Comparison of ENCODE assay signal across 10 cellular contexts in genomic region chr20:16528078-16528477, GRCh38. TPM values are rescaled to one million over a fixed set of nuclear protein-coding genes. Genes with fewer than 3 reads are reported as not detected.
A peak's percentile ranks its signal among the peaks of the same experiment; 100 is the strongest.
DNase-seq lines count a peak whose midpoint lies in the region; ATAC-seq, FAIRE-seq and TF ChIP-seq lines count a peak whose summit lies in the region.
"Had no signal": no experiment of that assay in that cellular context is flagged by ENCODE, and none has a peak within 500 bp of the region (broad histone marks: within the 10 kb centered on the region; RNA-seq: fewer than 3 reads in every experiment).

No MANE protein-coding gene starts in this region.

- no peak overlapping the region for H3K9ac ChIP-seq in neural progenitor cell

- H3K79me2 ChIP-seq in neural progenitor cell (ENCODE audit: low read depth) = no peaks in the 10 kb centered on the region

- DNase-seq in H54 (ENCODE audit: insufficient read length, low spot score) (peak; percentile 65), NCI-H774 (lab: John Stamatoyannopoulos, UW) (peak; percentile 59), esophagus squamous epithelium (lab: John Stamatoyannopoulos, UW) (no peak), skeletal muscle cell (ENCODE audit: low read depth) (peak; percentile 84), cerebellum (ENCODE audit: low spot score) (no peak), neural progenitor cell (ENCODE audit: low spot score) (no peak), KG1 (lab: John Stamatoyannopoulos, UW) (no peak)
- no peak for DNase-seq in CD4-positive, alpha-beta T cell
- DNase-seq: NCI-H2081 treated with DMSO at 0.1 percent for 48 hours had no signal

- H3K27me3 ChIP-seq in esophagus squamous epithelium = no peaks in the 10 kb centered on the region
- H3K27me3 ChIP-seq in CD4-positive, alpha-beta T cell (ENCODE audit: control insufficient read depth, insufficient read depth, low read length) = no peaks in the 10 kb centered on the region
- H3K27me3 ChIP-seq in neural progenitor cell = no peaks in the 10 kb centered on the region

- intact Hi-C loops in esophagus squamous epithelium (cut with DNase I) = no loop called here
- intact Hi-C loops in CD4-positive, alpha-beta T cell (cut with DNase I, micrococcal nuclease) = no loop called here

- H3K9me3 Mint-ChIP-seq in CD4-positive, alpha-beta T cell = peaks cover 2% of the 10 kb centered on the region
- peaks cover 6% of the 10 kb centered on the region for H3K9me3 Mint-ChIP-seq in neural progenitor cell

- peaks cover 0 to 58% (median 11%) of the 10 kb centered on the region in 3 donors for H3K4me1 ChIP-seq in esophagus squamous epithelium
- no peaks in the 10 kb centered on the region for H3K4me1 ChIP-seq in neural progenitor cell

- TF ChIP-seq POLR2A in H54 (IDR thresholded peaks at IDR 0.05; ENCODE audit: low read depth, low read length) (no peak), esophagus squamous epithelium (IDR thresholded peaks at IDR 0.05) (no peak)

- peaks cover 0 to 12% (median 0%) of the 10 kb centered on the region in 3 donors for H3K36me3 ChIP-seq in esophagus squamous epithelium
- H3K36me3 ChIP-seq in neural progenitor cell = no peaks in the 10 kb centered on the region

- no peak overlapping the region for H3K27ac Mint-ChIP-seq in CD4-positive, alpha-beta T cell
- H3K27ac Mint-ChIP-seq in neural progenitor cell = no peak overlapping the region

- TF ChIP-seq CTCF in esophagus squamous epithelium (IDR thresholded peaks at IDR 0.05) = no peak
- TF ChIP-seq CTCF in CD4-positive, alpha-beta T cell (IDR thresholded peaks at IDR 0.05) = no peak
- no peak for TF ChIP-seq CTCF in neural progenitor cell (IDR thresholded peaks at IDR 0.05)

- no peak overlapping the region for H3K4me2 ChIP-seq in neural progenitor cell

- ATAC-seq in CD4-positive, alpha-beta T cell (ENCODE audit: poor library complexity) = no peak

- H3K27ac ChIP-seq in esophagus squamous epithelium = peak overlapping the region; percentile 44 to 89 (median 71)
- H3K27ac ChIP-seq in CD4-positive, alpha-beta T cell (ENCODE audit: low read depth, low read length) = no peak overlapping the region
- no peak overlapping the region for H3K27ac ChIP-seq in neural progenitor cell

- H3K4me1 Mint-ChIP-seq in CD4-positive, alpha-beta T cell (ENCODE audit: low read depth) = no peaks in the 10 kb centered on the region
- H3K4me1 Mint-ChIP-seq in neural progenitor cell = no peaks in the 10 kb centered on the region

- 34 to 45% methylated on average over 5 of the region's 5 CpGs for WGBS in esophagus squamous epithelium, 2 donors

- CTCF ChIA-PET in CD4-positive, alpha-beta T cell (lab: Charles Lee) = no interaction called here

- H3K4me3 ChIP-seq in esophagus squamous epithelium (no peak overlapping the region), skeletal muscle cell (ENCODE audit: low read depth, low read length) (no peak overlapping the region), neural progenitor cell (no peak overlapping the region)

- FAIRE-seq in H54 (lab: Jason Lieb, UNC) = peak; percentile 99

- H4K20me1 ChIP-seq in neural progenitor cell (ENCODE audit: low read depth) = no peaks in the 10 kb centered on the region

- no peaks in the 10 kb centered on the region for H3F3A ChIP-seq in neural progenitor cell (ENCODE audit: low read depth)

- H3K27me3 Mint-ChIP-seq in CD4-positive, alpha-beta T cell = no peaks in the 10 kb centered on the region
- H3K27me3 Mint-ChIP-seq in neural progenitor cell (ENCODE audit: insufficient read depth, low read depth) = no peaks in the 10 kb centered on the region
- H3K27me3 Mint-ChIP-seq: brain had no signal

- no peak overlapping the region for H3K4me3 Mint-ChIP-seq in CD4-positive, alpha-beta T cell
- H3K4me3 Mint-ChIP-seq in neural progenitor cell = no peak overlapping the region
- H3K4me3 Mint-ChIP-seq: brain had no signal

- H3K36me3 Mint-ChIP-seq in CD4-positive, alpha-beta T cell (ENCODE audit: low read depth) = peaks cover 60% of the 10 kb centered on the region
- peaks cover 26% of the 10 kb centered on the region for H3K36me3 Mint-ChIP-seq in neural progenitor cell

- no peak overlapping the region for H2AFZ ChIP-seq in neural progenitor cell (replicated peaks)

- no peaks in the 10 kb centered on the region for H3K9me3 ChIP-seq in esophagus squamous epithelium
- H3K9me3 ChIP-seq in CD4-positive, alpha-beta T cell (ENCODE audit: control insufficient read depth, low read length) = no peaks in the 10 kb centered on the region
- no peaks in the 10 kb centered on the region for H3K9me3 ChIP-seq in neural progenitor cell (ENCODE audit: low read depth)

- POLR2A ChIA-PET in CD4-positive, alpha-beta T cell (lab: Charles Lee) = no interaction called here

RNA-seq across cellular contexts. Expression of gene KIF16B, which starts 45.2 kb away (rescaled TPM):
- total RNA-seq in esophagus squamous epithelium (10 to 100 TPM; 16.6 to 29.6 (median 20.2) TPM), cerebellum (12.5 TPM), neural progenitor cell (ENCODE audit: low replicate concordance) (10.6 and 15.5 TPM in 2 replicates)
- total RNA-seq in CD4-positive, alpha-beta T cell = 10 to 100 TPM; 10.2 to 11.5 TPM

Comparison
In these comparisons a context has a peak if more than half of its experiments do, and no peak if none do; other contexts are left out.
1. DNase-seq: peak in H54 (single experiment), NCI-H774 (single experiment) and skeletal muscle cell (single experiment); none in esophagus squamous epithelium (single experiment), cerebellum (single experiment), CD4-positive, alpha-beta T cell (0 of 10), neural progenitor cell (single experiment) and KG1 (single experiment).
2. H3K27ac ChIP-seq: peak in esophagus squamous epithelium (4 of 4); none in CD4-positive, alpha-beta T cell (single experiment) and neural progenitor cell (single experiment).